In genomic region chr5:60948738-60949137, GRCh38 we compare ENCODE assay signal across 8 cellular contexts.
"Had no signal": no experiment of that assay in that cellular context is flagged by ENCODE, and none has a peak within 500 bp of the region (broad histone marks: within the 10 kb centered on the region; RNA-seq: fewer than 3 reads in every experiment).

No MANE protein-coding gene starts in this region.

- H3K27ac ChIP-seq: HL-60, KMS-11 had no signal

- FAIRE-seq: HepG2, HTR-8/SVneo had no signal

- ATAC-seq: HepG2 had no signal

- H3K4me2 ChIP-seq: KMS-11 had no signal

- H3K9ac ChIP-seq: KMS-11 had no signal

- H3K27me3 Mint-ChIP-seq: IgD-negative memory B cell had no signal

- DNase-seq: IMR-90, KBM-7, KG1 had no signal
